In the genomic region with DNA sequence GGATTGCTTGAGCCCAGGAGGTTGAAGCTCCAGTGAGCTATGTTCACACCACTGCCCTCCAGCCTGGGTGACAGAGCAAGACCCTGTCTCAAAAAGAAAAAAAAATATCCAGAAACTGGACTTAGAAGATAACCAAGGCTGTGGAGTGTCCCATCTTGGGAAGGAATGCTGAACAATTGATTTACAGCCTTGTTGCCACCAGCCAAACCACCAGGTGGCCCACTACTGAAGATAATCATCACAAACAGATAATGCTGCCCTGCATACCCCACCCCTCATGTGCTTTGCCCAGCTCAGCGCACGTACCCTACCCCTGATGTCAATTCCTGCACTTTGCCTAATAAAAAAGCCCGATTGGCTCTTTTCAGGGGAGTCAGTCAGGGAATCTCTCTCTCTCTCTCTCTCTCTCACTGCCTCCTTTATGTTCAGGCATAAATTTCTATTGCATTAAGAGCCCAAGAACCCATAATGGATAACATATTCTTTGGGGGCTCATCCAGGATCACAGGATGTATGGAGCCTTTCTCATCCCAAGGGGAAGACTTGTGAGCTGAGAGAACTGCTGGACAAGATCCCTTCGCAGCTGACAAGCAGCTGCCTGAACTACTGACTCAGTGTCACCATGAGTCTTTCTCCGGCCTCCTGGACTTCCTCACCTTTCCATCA, we compare ENCODE assay signal across 19 cellular contexts.
A peak's percentile ranks its signal among the peaks of the same experiment; 100 is the strongest.
DNase-seq lines count a peak whose midpoint lies in the region; ATAC-seq and TF ChIP-seq lines count a peak whose summit lies in the region.
"Had no signal": no experiment of that assay in that cellular context is flagged by ENCODE, and none has a peak within 500 bp of the region (broad histone marks: within the 10 kb centered on the region; RNA-seq: fewer than 3 reads in every experiment).

No MANE protein-coding gene starts in this region.

- no peak for ATAC-seq in GM23338
- peak; percentile 33 for ATAC-seq in left lobe of liver
- ATAC-seq in HG03280 (IDR thresholded peaks at IDR 0.05; ENCODE audit: unreplicated experiment) = no peak
- no peak for ATAC-seq in HG02571 (IDR thresholded peaks at IDR 0.05; ENCODE audit: unreplicated experiment)
- ATAC-seq: Right ventricle myocardium inferior had no signal

- H3K9me2 ChIP-seq in GM23338 (ENCODE audit: insufficient read depth) = no peaks in the 10 kb centered on the region

- peaks cover 4% of the 10 kb centered on the region for H3K9me3 ChIP-seq in OCI-LY3 (ENCODE audit: insufficient read depth, low read length)

- H3K4me1 ChIP-seq in GM23338 (ENCODE audit: insufficient read depth) (peaks cover 14% of the 10 kb centered on the region), OCI-LY3 (ENCODE audit: low read length) (peaks cover 15% of the 10 kb centered on the region)

- peak; percentile 50 for DNase-seq in GM23338 (ENCODE audit: low spot score)
- DNase-seq in left lobe of liver (ENCODE audit: low spot score) = no peak
- no peak for DNase-seq in stimulated activated naive CD4-positive, alpha-beta T cell (lab: John Stamatoyannopoulos, UW)
- no peak for DNase-seq in UCSD-AML1 (lab: John Stamatoyannopoulos, UW; ENCODE audit: unreplicated experiment)
- DNase-seq: CD4-positive, alpha-beta T cell; COR-L47; MG63; NCI-H1417; NCI-H187 treated with DMSO at 0.1 percent for 48 hours; NCI-H510A; NCI-H774; NK-92 treated with Interleukin-12 subunit alpha and Interleukin-12 subunit beta, amount 100 ng/mL, for 24 hours; OCI-M1 had no signal

- no peak overlapping the region for H3K27ac ChIP-seq in C4-2B
- no peak overlapping the region for H3K27ac ChIP-seq in GM23338 (ENCODE audit: low read depth)
- H3K27ac ChIP-seq in OCI-LY3 (ENCODE audit: low read length) = no peak overlapping the region

- H2AFZ ChIP-seq in GM23338 (no peak overlapping the region), OCI-LY3 (ENCODE audit: low read depth, low read length) (no peak overlapping the region)

- peaks cover 29% of the 10 kb centered on the region for H3K36me3 ChIP-seq in GM23338 (ENCODE audit: insufficient read depth)
- no peaks in the 10 kb centered on the region for H3K36me3 ChIP-seq in OCI-LY3 (replicated peaks; ENCODE audit: low read depth, low read length)
- H3K36me3 ChIP-seq: MG63 had no signal

- H3K27me3 Mint-ChIP-seq in GM23338 (ENCODE audit: insufficient read depth, low read depth, poor library complexity) = peaks cover 4% of the 10 kb centered on the region
- H3K27me3 Mint-ChIP-seq: CD4-positive, alpha-beta T cell had no signal

- H3K79me2 ChIP-seq in GM23338 (replicated peaks; ENCODE audit: insufficient read depth) = no peaks in the 10 kb centered on the region
- no peaks in the 10 kb centered on the region for H3K79me2 ChIP-seq in OCI-LY3 (ENCODE audit: low read length)

- H4K20me1 ChIP-seq in GM23338 (replicated peaks; ENCODE audit: insufficient read depth) (no peaks in the 10 kb centered on the region), OCI-LY3 (ENCODE audit: insufficient read depth, low read length) (no peaks in the 10 kb centered on the region)

- peaks cover 20% of the 10 kb centered on the region for H3K4me1 Mint-ChIP-seq in GM23338

- H3K4me2 ChIP-seq in GM23338 (no peak overlapping the region), OCI-LY3 (ENCODE audit: low read length) (no peak overlapping the region)

- H3K27ac Mint-ChIP-seq in GM23338 = 0 out of 2 replicates have a peak overlapping the region, but pooled peaks have one; percentile 58
- H3K27ac Mint-ChIP-seq: CD4-positive, alpha-beta T cell; T-helper 1 cell treated with Interleukin-12 subunit alpha and Interleukin-12 subunit beta and Interleukin-4 antibody, amounts not matched to agents 30 μg/mL and 1 μg/mL, for 36 hours had no signal

- H3K27me3 ChIP-seq in GM23338 (ENCODE audit: insufficient read depth) (no peaks in the 10 kb centered on the region), OCI-LY3 (ENCODE audit: low read depth, low read length) (no peaks in the 10 kb centered on the region)
- H3K27me3 ChIP-seq: MG63 had no signal

- no peak overlapping the region for H3K4me3 Mint-ChIP-seq in GM23338
- H3K4me3 Mint-ChIP-seq: CD4-positive, alpha-beta T cell; T-helper 1 cell treated with Interleukin-12 subunit alpha and Interleukin-12 subunit beta and Interleukin-4 antibody, amounts not matched to agents 30 μg/mL and 1 μg/mL, for 36 hours had no signal

- TF ChIP-seq CTCF in C4-2B (conservative IDR thresholded peaks at IDR 0.05) (peak; percentile 24), GM23338 (conservative IDR thresholded peaks at IDR 0.05; ENCODE audit: low read depth in 2 of 2) (0 out of 4 replicates have a peak, but pooled peaks of 1 of the 2 experiments have one; percentile 9), OCI-LY3 (IDR thresholded peaks at IDR 0.05; ENCODE audit: low read depth, low read length) (peak; percentile 41; the same call in 1 of the 2 replicates)

- no peak overlapping the region for H3K9ac ChIP-seq in OCI-LY3 (ENCODE audit: low read length)

- H3K4me3 ChIP-seq in GM23338 (no peak overlapping the region), OCI-LY3 (ENCODE audit: low read length) (no peak overlapping the region)
- H3K4me3 ChIP-seq: MG63 had no signal

- H3F3A ChIP-seq in GM23338 (replicated peaks; ENCODE audit: low read depth) = 0 out of 2 replicates have a peak, but pooled peaks cover under 1% of the 10 kb centered on the region

- H3K36me3 Mint-ChIP-seq in GM23338 (ENCODE audit: low read depth) = peaks cover 83% of the 10 kb centered on the region

- H3K9me3 Mint-ChIP-seq in GM23338 = peaks cover 83% of the 10 kb centered on the region

TF ChIP-seq in GM23338, 12 proteins besides CTCF, POLR2A, EP300 and RAD21 (continues in another document):
- TF ChIP-seq, protein P1, sequence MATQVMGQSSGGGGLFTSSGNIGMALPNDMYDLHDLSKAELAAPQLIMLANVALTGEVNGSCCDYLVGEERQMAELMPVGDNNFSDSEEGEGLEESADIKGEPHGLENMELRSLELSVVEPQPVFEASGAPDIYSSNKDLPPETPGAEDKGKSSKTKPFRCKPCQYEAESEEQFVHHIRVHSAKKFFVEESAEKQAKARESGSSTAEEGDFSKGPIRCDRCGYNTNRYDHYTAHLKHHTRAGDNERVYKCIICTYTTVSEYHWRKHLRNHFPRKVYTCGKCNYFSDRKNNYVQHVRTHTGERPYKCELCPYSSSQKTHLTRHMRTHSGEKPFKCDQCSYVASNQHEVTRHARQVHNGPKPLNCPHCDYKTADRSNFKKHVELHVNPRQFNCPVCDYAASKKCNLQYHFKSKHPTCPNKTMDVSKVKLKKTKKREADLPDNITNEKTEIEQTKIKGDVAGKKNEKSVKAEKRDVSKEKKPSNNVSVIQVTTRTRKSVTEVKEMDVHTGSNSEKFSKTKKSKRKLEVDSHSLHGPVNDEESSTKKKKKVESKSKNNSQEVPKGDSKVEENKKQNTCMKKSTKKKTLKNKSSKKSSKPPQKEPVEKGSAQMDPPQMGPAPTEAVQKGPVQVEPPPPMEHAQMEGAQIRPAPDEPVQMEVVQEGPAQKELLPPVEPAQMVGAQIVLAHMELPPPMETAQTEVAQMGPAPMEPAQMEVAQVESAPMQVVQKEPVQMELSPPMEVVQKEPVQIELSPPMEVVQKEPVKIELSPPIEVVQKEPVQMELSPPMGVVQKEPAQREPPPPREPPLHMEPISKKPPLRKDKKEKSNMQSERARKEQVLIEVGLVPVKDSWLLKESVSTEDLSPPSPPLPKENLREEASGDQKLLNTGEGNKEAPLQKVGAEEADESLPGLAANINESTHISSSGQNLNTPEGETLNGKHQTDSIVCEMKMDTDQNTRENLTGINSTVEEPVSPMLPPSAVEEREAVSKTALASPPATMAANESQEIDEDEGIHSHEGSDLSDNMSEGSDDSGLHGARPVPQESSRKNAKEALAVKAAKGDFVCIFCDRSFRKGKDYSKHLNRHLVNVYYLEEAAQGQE (IDR thresholded peaks at IDR 0.05; ENCODE audit: unreplicated experiment) = no peak
- TF ChIP-seq ZNF114 (CRISPR knock-in tag; IDR thresholded peaks at IDR 0.05) = no peak
- TF ChIP-seq JUNB (IDR thresholded peaks at IDR 0.05; ENCODE audit: unreplicated experiment) = no peak
- TF ChIP-seq EZH2phosphoT487 (IDR thresholded peaks at IDR 0.05; ENCODE audit: unreplicated experiment) = no peak
- TF ChIP-seq CREB1 (CRISPR knock-in tag; IDR thresholded peaks at IDR 0.05; ENCODE audit: low read depth) = no peak
- TF ChIP-seq EZH2 (IDR thresholded peaks at IDR 0.05; ENCODE audit: low read depth, unreplicated experiment) = no peak
- TF ChIP-seq POLR2AphosphoS5 (IDR thresholded peaks at IDR 0.05; ENCODE audit: low read depth) = no peak
- TF ChIP-seq, protein P2, sequence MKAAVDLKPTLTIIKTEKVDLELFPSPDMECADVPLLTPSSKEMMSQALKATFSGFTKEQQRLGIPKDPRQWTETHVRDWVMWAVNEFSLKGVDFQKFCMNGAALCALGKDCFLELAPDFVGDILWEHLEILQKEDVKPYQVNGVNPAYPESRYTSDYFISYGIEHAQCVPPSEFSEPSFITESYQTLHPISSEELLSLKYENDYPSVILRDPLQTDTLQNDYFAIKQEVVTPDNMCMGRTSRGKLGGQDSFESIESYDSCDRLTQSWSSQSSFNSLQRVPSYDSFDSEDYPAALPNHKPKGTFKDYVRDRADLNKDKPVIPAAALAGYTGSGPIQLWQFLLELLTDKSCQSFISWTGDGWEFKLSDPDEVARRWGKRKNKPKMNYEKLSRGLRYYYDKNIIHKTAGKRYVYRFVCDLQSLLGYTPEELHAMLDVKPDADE (IDR thresholded peaks at IDR 0.05) = no peak
